8 cellular contexts compared by ENCODE assay signal in genomic region chr10:43304687-43305333, GRCh38. TPM values are rescaled to one million over a fixed set of nuclear protein-coding genes. Genes with fewer than 3 reads are reported as not detected.
DNase-seq lines count a peak whose midpoint lies in the region; ATAC-seq and TF ChIP-seq lines count a peak whose summit lies in the region.

No MANE protein-coding gene starts in this region.

- H3K36me3 Mint-ChIP-seq in natural killer cell treated with Interleukin-12 subunit alpha and Interleukin-12 subunit beta and Interleukin-15 and Interleukin-18, amount 100 ng/mL, for 72 hours, result no peaks in the 10 kb centered on the region
- no peaks in the 10 kb centered on the region for H3K36me3 Mint-ChIP-seq in stimulated activated naive B cell treated with anti-CD40 and anti-IgM and Interleukin-4, amounts not matched to agents 10 μg/mL and 1 μg/mL and 100 μg/mL, for 72 hours

- TF ChIP-seq CTCF in GM10248 (IDR thresholded peaks at IDR 0.05; ENCODE audit: control extremely low read depth, extremely low read depth, low read depth, missing control alignments) (no peak), fibroblast of villous mesenchyme (IDR thresholded peaks at IDR 0.05; ENCODE audit: insufficient read depth, low read depth, low read length) (no peak)

- DNase-seq in GM10248 (ENCODE audit: extremely low spot score) (peak; percentile 54), NOMO-1 treated with DMSO at 0.1 percent for 48 hours (lab: John Stamatoyannopoulos, UW; ENCODE audit: unreplicated experiment) (peak; percentile 74), fibroblast of villous mesenchyme (ENCODE audit: low read depth) (peak; percentile 40), NCI-H1105 treated with DMSO at 0.1 percent for 48 hours (lab: John Stamatoyannopoulos, UW) (no peak)
- DNase-seq in activated T-helper 1 cell treated with anti-CD3 and anti-CD28 coated beads, Interleukin-2, amount 50 U/mL, for 16 hours (ENCODE audit: low read depth in 1 of 2, low spot score in 1 of 2), result peak; percentile 23 to 44
- peak; percentile 64 for DNase-seq in natural killer cell treated with Interleukin-12 subunit alpha and Interleukin-12 subunit beta and Interleukin-15 and Interleukin-18, amount 100 ng/mL, for 72 hours (ENCODE audit: low spot score)
- DNase-seq in stimulated activated naive B cell treated with anti-CD40 and anti-IgM and Interleukin-4, amounts not matched to agents 10 μg/mL and 1 μg/mL and 100 μg/mL, for 72 hours, result peak; percentile 13

- H3K4me1 Mint-ChIP-seq in natural killer cell treated with Interleukin-12 subunit alpha and Interleukin-12 subunit beta and Interleukin-15 and Interleukin-18, amount 100 ng/mL, for 72 hours (ENCODE audit: low read depth in 2 of 2), result peaks cover 21 to 23% of the 10 kb centered on the region in 2 donors
- H3K4me1 Mint-ChIP-seq in stimulated activated naive B cell treated with anti-CD40 and anti-IgM and Interleukin-4, amounts not matched to agents 10 μg/mL and 1 μg/mL and 100 μg/mL, for 72 hours, result peaks cover 1 to 17% of the 10 kb centered on the region in 2 donors

- POLR2A ChIA-PET in GM10248 (lab: Yijun Ruan, JAX), result no interaction called here

- H3K4me3 Mint-ChIP-seq in natural killer cell treated with Interleukin-12 subunit alpha and Interleukin-12 subunit beta and Interleukin-15 and Interleukin-18, amount 100 ng/mL, for 72 hours, result peak overlapping the region; percentile 65
- H3K4me3 Mint-ChIP-seq in stimulated activated naive B cell treated with anti-CD40 and anti-IgM and Interleukin-4, amounts not matched to agents 10 μg/mL and 1 μg/mL and 100 μg/mL, for 72 hours, result peak overlapping the region; percentile 73 to 81

- peaks cover 14 to 20% of the 10 kb centered on the region in 2 donors for H3K27me3 Mint-ChIP-seq in natural killer cell treated with Interleukin-12 subunit alpha and Interleukin-12 subunit beta and Interleukin-15 and Interleukin-18, amount 100 ng/mL, for 72 hours
- peaks cover 26 to 39% of the 10 kb centered on the region in 2 donors for H3K27me3 Mint-ChIP-seq in stimulated activated naive B cell treated with anti-CD40 and anti-IgM and Interleukin-4, amounts not matched to agents 10 μg/mL and 1 μg/mL and 100 μg/mL, for 72 hours

- peak overlapping the region in 1 of 2 donors; percentile 22 for H3K27ac Mint-ChIP-seq in natural killer cell treated with Interleukin-12 subunit alpha and Interleukin-12 subunit beta and Interleukin-15 and Interleukin-18, amount 100 ng/mL, for 72 hours
- peak overlapping the region; percentile 59 for H3K27ac Mint-ChIP-seq in stimulated activated naive B cell treated with anti-CD40 and anti-IgM and Interleukin-4, amounts not matched to agents 10 μg/mL and 1 μg/mL and 100 μg/mL, for 72 hours

- no peaks in the 10 kb centered on the region for H3K9me3 Mint-ChIP-seq in natural killer cell treated with Interleukin-12 subunit alpha and Interleukin-12 subunit beta and Interleukin-15 and Interleukin-18, amount 100 ng/mL, for 72 hours
- H3K9me3 Mint-ChIP-seq in stimulated activated naive B cell treated with anti-CD40 and anti-IgM and Interleukin-4, amounts not matched to agents 10 μg/mL and 1 μg/mL and 100 μg/mL, for 72 hours, result no peaks in the 10 kb centered on the region

- CTCF ChIA-PET in GM10248 (lab: Yijun Ruan, JAX), result interaction anchor here (1.1 to 1.2 kb wide), 2 partner anchors 12 to 44 kb away, joined by 3 to 9 read pairs; no protein-coding TSS in a partner anchor

- ATAC-seq in natural killer cell treated with Interleukin-12 subunit alpha and Interleukin-12 subunit beta and Interleukin-15 and Interleukin-18, amount 100 ng/mL, for 72 hours, result peak; percentile 70 to 75
- peak; percentile 70 to 82 for ATAC-seq in stimulated activated naive B cell treated with anti-CD40 and anti-IgM and Interleukin-4, amounts not matched to agents 10 μg/mL and 1 μg/mL and 100 μg/mL, for 72 hours (replicated peaks)
- ATAC-seq in HG03159 (IDR thresholded peaks at IDR 0.05; ENCODE audit: unreplicated experiment), result no peak

- peak overlapping the region; percentile 47 for H3K4me3 ChIP-seq in fibroblast of villous mesenchyme (ENCODE audit: low read depth, low read length)

RNA-seq across cellular contexts. Expression of gene RASGEF1A, which starts 37.9 kb away (rescaled TPM):
- under 0.01 TPM in 2 replicates for total RNA-seq in fibroblast of villous mesenchyme
- total RNA-seq in natural killer cell treated with Interleukin-12 subunit alpha and Interleukin-12 subunit beta and Interleukin-15 and Interleukin-18, amount 100 ng/mL, for 72 hours, result 1 to 10 TPM in 1 of 2 donors, under 1 TPM in 1; 0.69 to 1.1 TPM
